ENCODE assay signal across 9 cellular contexts in genomic region chr3:13378155-13378554, GRCh38. TPM values are rescaled to one million over a fixed set of nuclear protein-coding genes. Genes with fewer than 3 reads are reported as not detected.
DNase-seq lines count a peak whose midpoint lies in the region; ATAC-seq, FAIRE-seq and TF ChIP-seq lines count a peak whose summit lies in the region.
"Had no signal": no experiment of that assay in that cellular context is flagged by ENCODE, and none has a peak within 500 bp of the region (broad histone marks: within the 10 kb centered on the region; RNA-seq: fewer than 3 reads in every experiment).

No MANE protein-coding gene starts in this region.

- peaks cover 91% of the 10 kb centered on the region for H3K36me3 ChIP-seq in OCI-LY3 (replicated peaks; ENCODE audit: low read depth, low read length)
- peaks cover 33 to 93% of the 10 kb centered on the region in 2 experiments for H3K36me3 ChIP-seq in HepG2 (replicated peaks in 1 of 2; ENCODE audit: control insufficient read depth in 1 of 2, insufficient read depth in 2 of 2, low read length in 2 of 2)

- intact Hi-C loops in HepG2 (cut with micrococcal nuclease; ENCODE audit: unreplicated experiment), result no loop called here

- H3K23ac ChIP-seq in H9 (ENCODE audit: insufficient read length, low read depth, low read length), result no peak overlapping the region

- ATAC-seq in HepG2, result peak; percentile 74

- TF ChIP-seq EP300 in HepG2 (IDR thresholded peaks at IDR 0.05; ENCODE audit: low read depth in 2 of 2, low read length in 2 of 2) (no peak), HepG2 (CRISPR knock-in tag; IDR thresholded peaks at IDR 0.05; ENCODE audit: borderline replicate concordance) (no peak)

- H3K27me3 ChIP-seq in H9 (ENCODE audit: insufficient read depth, low read length) (no peaks in the 10 kb centered on the region), OCI-LY3 (ENCODE audit: low read depth, low read length) (no peaks in the 10 kb centered on the region), HepG2 (ENCODE audit: control insufficient read depth in 1 of 2, insufficient read depth in 2 of 2, low read length in 2 of 2) (no peaks in the 10 kb centered on the region)

- POLR2A ChIA-PET in HepG2 (lab: Yijun Ruan, JAX), result no interaction called here

- no peak overlapping the region for H3K9ac ChIP-seq in H9 (ENCODE audit: extremely low read depth, insufficient read length, low read length)
- H3K9ac ChIP-seq in OCI-LY3 (ENCODE audit: low read length), result no peak overlapping the region
- H3K9ac ChIP-seq in HepG2 (ENCODE audit: insufficient read depth, low read depth, low read length), result no peak overlapping the region

- no peak for TF ChIP-seq RAD21 in HepG2 (CRISPR knock-in tag; IDR thresholded peaks at IDR 0.05)

- WGBS in H9 (ENCODE audit: extremely low coverage, insufficient read length, low lambda C conversion rate), result no CpG with 5 or more reads among the region's 5 CpGs
- 86% methylated on average over 5 of the region's 5 CpGs for WGBS in HepG2 (ENCODE audit: low lambda C conversion rate)

- no peak overlapping the region for H2BK20ac ChIP-seq in H9 (ENCODE audit: low read depth, low read length, poor library complexity, severe bottlenecking)

- CTCF ChIA-PET in HepG2 (lab: Yijun Ruan, JAX; ENCODE audit: low intra/inter-chr PET ratio, low total read pairs), result no interaction called here

- H3K14ac ChIP-seq in H9 (ENCODE audit: insufficient read depth, low read length), result no peak overlapping the region

- H3K36me3 Mint-ChIP-seq in H9 (ENCODE audit: insufficient read depth in 1 of 3, low read depth in 3 of 3), result peaks cover 14 to 45% (median 35%) of the 10 kb centered on the region in 3 experiments

- in situ Hi-C loops in HepG2 (cut with HindIII; ENCODE audit: extremely low pct_ligation_motif_present, low pct_unique_long_range_greater_than_20kb), result no loop called here

- H2BK15ac ChIP-seq in H9 (ENCODE audit: low read depth, low read length), result no peak overlapping the region

- no peaks in the 10 kb centered on the region for H3K23me2 ChIP-seq in H9 (ENCODE audit: insufficient read length, low read depth, low read length, poor library complexity, severe bottlenecking)

- no peak overlapping the region for H3K56ac ChIP-seq in H9 (ENCODE audit: insufficient read length, low read depth, low read length)

- no peak overlapping the region for H2BK12ac ChIP-seq in H9 (ENCODE audit: insufficient read length, low read depth, low read length)

- H3K18ac ChIP-seq in H9 (ENCODE audit: insufficient read length, low read depth, low read length), result no peak overlapping the region

- H3K27me3 Mint-ChIP-seq in H9 (ENCODE audit: low read depth), result no peaks in the 10 kb centered on the region

- peak; percentile 15 for DNase-seq in GM18507 (ENCODE audit: extremely low spot score, insufficient read length, low read depth)
- DNase-seq in H9, result no peak
- no peak for DNase-seq in HepG2 (ENCODE audit: low spot score)
- no peak for DNase-seq in globus pallidus (ENCODE audit: low spot score)
- no peak for DNase-seq in SK-N-DZ (ENCODE audit: low spot score)
- no peak for DNase-seq in germinal center (ENCODE audit: low spot score)
- DNase-seq in NCI-H187 (lab: John Stamatoyannopoulos, UW), result no peak

- no peaks in the 10 kb centered on the region for H3K4me1 ChIP-seq in H9 (ENCODE audit: insufficient read depth, low read length)
- peaks cover 34% of the 10 kb centered on the region for H3K4me1 ChIP-seq in OCI-LY3 (ENCODE audit: low read length)
- H3K4me1 ChIP-seq in HepG2 (ENCODE audit: insufficient read depth, low read length), result no peaks in the 10 kb centered on the region

- no peaks in the 10 kb centered on the region for H3K4me1 Mint-ChIP-seq in H9

- H3K4me2 ChIP-seq in H9 (ENCODE audit: insufficient read depth, insufficient read length, low read length), result no peak overlapping the region
- no peak overlapping the region for H3K4me2 ChIP-seq in OCI-LY3 (ENCODE audit: low read length)
- no peak overlapping the region for H3K4me2 ChIP-seq in HepG2 (ENCODE audit: low read depth, low read length)

- H3K27ac ChIP-seq in H9 (ENCODE audit: insufficient read length, low read depth, low read length) (no peak overlapping the region), OCI-LY3 (ENCODE audit: low read length) (peak overlapping the region; percentile 9; the same call in 1 of the 2 replicates), HepG2 (ENCODE audit: extremely low read length, insufficient read depth, low read length) (no peak overlapping the region)
- H3K27ac ChIP-seq: HL-60 had no signal

- no peak overlapping the region for H4K8ac ChIP-seq in H9 (replicated peaks; ENCODE audit: insufficient read length, low read depth, low read length)

- H2BK5ac ChIP-seq in H9 (ENCODE audit: insufficient read length, low read length), result no peak overlapping the region

- H4K5ac ChIP-seq in H9 (ENCODE audit: insufficient read length, low read depth, low read length), result no peak overlapping the region

- H2AK5ac ChIP-seq in H9 (ENCODE audit: insufficient read length, low read length), result no peak overlapping the region

- H3K79me2 ChIP-seq in H9 (ENCODE audit: insufficient read depth, low read length), result no peaks in the 10 kb centered on the region
- peaks cover 38% of the 10 kb centered on the region for H3K79me2 ChIP-seq in OCI-LY3 (ENCODE audit: low read length)
- no peaks in the 10 kb centered on the region for H3K79me2 ChIP-seq in HepG2 (ENCODE audit: insufficient read depth, low read length)

- H3T11ph ChIP-seq in H9 (ENCODE audit: low read length), result no peak overlapping the region

- no TSS peak for BruUV-seq in HepG2 (replicated peaks; lab: Mats Ljungman, UMichigan)

- no peak overlapping the region for H2AFZ ChIP-seq in H9 (ENCODE audit: low read length)
- H2AFZ ChIP-seq in OCI-LY3 (ENCODE audit: low read depth, low read length), result no peak overlapping the region
- no peak overlapping the region for H2AFZ ChIP-seq in HepG2 (ENCODE audit: low read length)

- H2BK120ac ChIP-seq in H9 (ENCODE audit: low read depth, low read length, poor library complexity, severe bottlenecking), result no peak overlapping the region

- FAIRE-seq in GM18507 (lab: Jason Lieb, UNC), result peak; percentile 48
- no peak for FAIRE-seq in HepG2 (lab: Jason Lieb, UNC)

- no peaks in the 10 kb centered on the region for H3K9me3 Mint-ChIP-seq in H9

- H4K91ac ChIP-seq in H9 (ENCODE audit: insufficient read length, low read depth, low read length), result no peak overlapping the region

- H3K4me3 Mint-ChIP-seq in H9, result peak overlapping the region in 1 of 2 experiments; percentile 42; a peak in 1 of 5 replicates

- H3K27ac Mint-ChIP-seq in H9, result peak overlapping the region in 2 of 3 experiments; percentile 81 to 85; a peak in 4 of 7 replicates

- no peaks in the 10 kb centered on the region for H4K20me1 ChIP-seq in H9 (ENCODE audit: control insufficient read depth, insufficient read depth, insufficient read length)
- H4K20me1 ChIP-seq in OCI-LY3 (ENCODE audit: insufficient read depth, low read length), result peaks cover 28% of the 10 kb centered on the region
- no peaks in the 10 kb centered on the region for H4K20me1 ChIP-seq in HepG2 (ENCODE audit: insufficient read depth, low read length)

- TF ChIP-seq CTCF in H9 (conservative IDR thresholded peaks at IDR 0.05) (no peak), OCI-LY3 (IDR thresholded peaks at IDR 0.05; ENCODE audit: low read depth, low read length) (no peak), HepG2 (CRISPR knock-in tag; IDR thresholded peaks at IDR 0.05) (no peak)

- no peak for TF ChIP-seq POLR2A in HepG2 (IDR thresholded peaks at IDR 0.05; ENCODE audit: insufficient read depth in 1 of 2, low read depth in 2 of 2, low read length in 2 of 2)

- no peaks in the 10 kb centered on the region for H3K79me1 ChIP-seq in H9 (ENCODE audit: insufficient read depth, low read depth, low read length, poor library complexity, severe bottlenecking)

- H3K9me3 ChIP-seq in H9 (ENCODE audit: control insufficient read depth, low read depth, low read length) (no peaks in the 10 kb centered on the region), OCI-LY3 (ENCODE audit: insufficient read depth, low read length) (no peaks in the 10 kb centered on the region), HepG2 (ENCODE audit: low read length) (no peaks in the 10 kb centered on the region)

- no peak overlapping the region for H3K4me3 ChIP-seq in OCI-LY3 (ENCODE audit: low read length)
- H3K4me3 ChIP-seq in HepG2 (replicated peaks in 1 of 3; ENCODE audit: insufficient read depth in 1 of 3, low read depth in 2 of 3, low read length in 3 of 3), result no peak overlapping the region

- H3K4ac ChIP-seq in H9 (ENCODE audit: low read depth, low read length), result no peak overlapping the region

TF ChIP-seq in HepG2, 621 proteins besides CTCF, POLR2A, EP300 and RAD21 (continues in another document):
- TF ChIP-seq FOSL2 (CRISPR knock-in tag; IDR thresholded peaks at IDR 0.05) (peak; percentile 69), CENPX (CRISPR knock-in tag; IDR thresholded peaks at IDR 0.05) (no peak)

RNA-seq across cellular contexts. Expression of gene NUP210, which starts 42.0 kb away (rescaled TPM):
- total RNA-seq in H9 (2021) (47.3 and 48.8 TPM in 2 replicates), HepG2 (2016; rRNA removed; fragmentation: Illumina TruSeq; extraction: Trizol) (18.2 and 35.2 TPM in 2 replicates)
- 2.4 and 3.0 TPM in 2 replicates for total RNA-seq in HepG2 (2016; cell fraction: cytosol; rRNA removed; fragmentation: Illumina TruSeq; extraction: Trizol; ENCODE audit: low read depth)
- total RNA-seq in HepG2 (2016; cell fraction: insoluble cytoplasmic fraction; rRNA removed; fragmentation: Illumina TruSeq; extraction: Trizol), result 13.5 and 35.7 TPM in 2 replicates
- total RNA-seq in HepG2 (2016; cell fraction: membrane; rRNA removed; fragmentation: Illumina TruSeq; extraction: Trizol), result 7.5 TPM in 2 replicates
- 48.2 and 58.1 TPM in 2 replicates for total RNA-seq in HepG2 (2016; cell fraction: nucleus; rRNA removed; fragmentation: Illumina TruSeq; extraction: Trizol)
- 31.6 and 44.3 TPM in 2 replicates for polyA plus RNA-seq in HepG2 (2011; rRNA removed)
- polyA plus RNA-seq in HepG2 (2011; cell fraction: cytosol; rRNA removed), result 17.7 and 20.2 TPM in 2 replicates
- polyA plus RNA-seq in HepG2 (2011; cell fraction: nucleus; rRNA removed), result 105 and 126 TPM in 2 replicates
- polyA plus RNA-seq in HepG2 (2012), result 34.3 and 44.8 TPM in 2 replicates
- polyA plus RNA-seq in HepG2 (2016; cell fraction: cytosol; fragmentation: Illumina TruSeq; extraction: Trizol; ENCODE audit: low read depth), result 1.3 and 1.6 TPM in 2 replicates
- polyA plus RNA-seq in HepG2 (2016; cell fraction: insoluble cytoplasmic fraction; fragmentation: Illumina TruSeq; extraction: Trizol; ENCODE audit: low read depth), result 10.1 and 14.0 TPM in 2 replicates
- 2.8 and 3.5 TPM in 2 replicates for polyA plus RNA-seq in HepG2 (2016; cell fraction: membrane; fragmentation: Illumina TruSeq; extraction: Trizol; ENCODE audit: low read depth)
- polyA plus RNA-seq in HepG2 (2016; cell fraction: nucleus; fragmentation: Illumina TruSeq; extraction: Trizol; ENCODE audit: insufficient read depth, low read depth), result 83.4 and 84.9 TPM in 2 replicates
- 104 and 110 TPM in 2 replicates for polyA minus RNA-seq in HepG2 (2011; rRNA and poly(A)+ RNA removed; ENCODE audit: low replicate concordance)
- polyA minus RNA-seq in HepG2 (2011; cell fraction: cytosol; rRNA and poly(A)+ RNA removed), result 31.9 and 35.7 TPM in 2 replicates
- 50.5 and 60.3 TPM in 2 replicates for polyA minus RNA-seq in HepG2 (2011; cell fraction: nucleus; rRNA and poly(A)+ RNA removed)
- 56.4 and 61.5 TPM in 2 replicates for polyA plus RNA-seq in SK-N-DZ (2014; cell fraction: cytosol; rRNA removed)
- 60.0 and 87.4 TPM in 2 replicates for polyA plus RNA-seq in SK-N-DZ (2014; cell fraction: nucleus; rRNA removed)
